1 cellular context compared by ENCODE assay signal in genomic region chr5:179862891-179863290, GRCh38.
TF ChIP-seq lines count a peak whose summit lies in the region.

No MANE protein-coding gene starts in this region.

TF ChIP-seq in endothelial cell of umbilical vein, 7 proteins besides CTCF, POLR2A, EP300 and RAD21:
- TF ChIP-seq GATA2 (IDR thresholded peaks at IDR 0.05; ENCODE audit: insufficient read depth, insufficient read length, low read depth, low read length): no peak
- TF ChIP-seq FOS (IDR thresholded peaks at IDR 0.05; ENCODE audit: borderline replicate concordance, insufficient read depth, low read length): no peak
- no peak for TF ChIP-seq JUN (IDR thresholded peaks at IDR 0.05; ENCODE audit: borderline replicate concordance, insufficient read depth, insufficient read length, low read depth)
- TF ChIP-seq MYC (IDR thresholded peaks at IDR 0.05; ENCODE audit: low read depth, low read length): no peak
- TF ChIP-seq POLR2AphosphoS5 (IDR thresholded peaks at IDR 0.05; ENCODE audit: insufficient read depth, low read depth, low read length): no peak
- TF ChIP-seq EZH2 (IDR thresholded peaks at IDR 0.05; ENCODE audit: borderline replicate concordance, low read depth, low read length, severe bottlenecking): no peak
